10 cellular contexts compared by ENCODE assay signal in the genomic region with DNA sequence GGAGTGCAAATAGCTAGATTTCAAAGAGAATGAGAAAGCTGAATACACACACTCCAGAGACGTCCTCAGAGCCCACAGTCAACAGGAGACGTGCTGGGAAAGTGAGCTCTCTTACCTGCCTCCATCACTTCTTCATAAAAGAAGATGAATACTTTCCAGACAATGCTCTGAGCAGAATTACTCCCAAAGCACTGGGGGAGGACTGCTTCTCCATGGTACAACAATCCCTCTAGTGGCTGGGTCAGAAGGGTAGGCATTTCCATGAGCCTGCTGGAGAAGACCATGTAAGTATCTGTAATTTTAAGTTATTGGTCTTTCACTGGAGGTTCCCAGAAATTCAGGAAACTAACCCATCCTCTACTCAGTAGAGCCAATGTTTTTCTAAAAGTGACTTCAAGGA.
DNase-seq lines count a peak whose midpoint lies in the region; ATAC-seq and TF ChIP-seq lines count a peak whose summit lies in the region.
"Had no signal": no experiment of that assay in that cellular context is flagged by ENCODE, and none has a peak within 500 bp of the region (broad histone marks: within the 10 kb centered on the region; RNA-seq: fewer than 3 reads in every experiment).

No MANE protein-coding gene starts in this region.

- H3K4me3 ChIP-seq in MG63 = no peak overlapping the region
- H3K4me3 ChIP-seq in cardiac fibroblast (replicated peaks in 1 of 2; ENCODE audit: low read depth in 2 of 2, low read length in 2 of 2) = no peak overlapping the region
- H3K4me3 ChIP-seq in lower lobe of right lung = no peak overlapping the region

- peaks cover 6% of the 10 kb centered on the region; the same call in 1 of the 2 replicates for H3K9me3 ChIP-seq in MG63
- peaks cover 3% of the 10 kb centered on the region for H3K9me3 ChIP-seq in lower lobe of right lung

- H3K4me1 Mint-ChIP-seq in T-helper 2 cell treated with Interferon-gamma antibody and Interleukin-4, amounts not matched to agents 5 μg/mL and 100 μg/mL, for 36 hours (ENCODE audit: low read depth) = no peaks in the 10 kb centered on the region
- H3K4me1 Mint-ChIP-seq in activated T-cell treated with anti-CD3 and anti-CD28 coated beads, Interleukin-2, amount 50 U/mL, for 4 hours (ENCODE audit: low read depth) = no peaks in the 10 kb centered on the region

- DNase-seq in Daoy (ENCODE audit: low read depth) = peak; percentile 8
- DNase-seq in MG63 = peak; percentile 13
- peak; percentile 72 to 81 for DNase-seq in cardiac fibroblast (ENCODE audit: low read depth in 2 of 2)
- DNase-seq in lower lobe of right lung = no peak
- no peak for DNase-seq in T-helper 2 cell treated with Interferon-gamma antibody and Interleukin-4, amounts not matched to agents 5 μg/mL and 100 μg/mL, for 36 hours (ENCODE audit: low spot score)
- no peak for DNase-seq in T1000 (lab: John Stamatoyannopoulos, UW)
- DNase-seq in activated T-cell treated with anti-CD3 and anti-CD28 coated beads, Interleukin-2, amount 50 U/mL, for 4 hours = no peak
- DNase-seq: activated CD4-positive, alpha-beta T cell treated with anti-CD3 and anti-CD28 coated beads, Interleukin-2, amount 50 U/mL, for 48 hours; occipital lobe had no signal

- H3K27me3 ChIP-seq in MG63 (no peaks in the 10 kb centered on the region), lower lobe of right lung (ENCODE audit: low read depth) (no peaks in the 10 kb centered on the region)

- TF ChIP-seq CTCF in cardiac fibroblast (IDR thresholded peaks at IDR 0.05; ENCODE audit: low read depth, low read length) = peak; percentile 67
- TF ChIP-seq CTCF in lower lobe of right lung (IDR thresholded peaks at IDR 0.05) = peak; percentile 18

- H3K4me3 Mint-ChIP-seq in T-helper 2 cell treated with Interferon-gamma antibody and Interleukin-4, amounts not matched to agents 5 μg/mL and 100 μg/mL, for 36 hours = no peak overlapping the region
- H3K4me3 Mint-ChIP-seq in activated T-cell treated with anti-CD3 and anti-CD28 coated beads, Interleukin-2, amount 50 U/mL, for 4 hours = no peak overlapping the region

- ATAC-seq in lower lobe of right lung (no peak), GM21515 (IDR thresholded peaks at IDR 0.05; ENCODE audit: unreplicated experiment) (no peak)
- no peak for ATAC-seq in activated T-cell treated with anti-CD3 and anti-CD28 coated beads, Interleukin-2, amount 50 U/mL, for 4 hours

- intact Hi-C loops in lower lobe of right lung (cut with DNase I) = no loop called here

- H3K36me3 ChIP-seq in MG63 (no peaks in the 10 kb centered on the region), lower lobe of right lung (no peaks in the 10 kb centered on the region)

- H3K9me3 Mint-ChIP-seq in T-helper 2 cell treated with Interferon-gamma antibody and Interleukin-4, amounts not matched to agents 5 μg/mL and 100 μg/mL, for 36 hours = no peaks in the 10 kb centered on the region
- H3K9me3 Mint-ChIP-seq in activated T-cell treated with anti-CD3 and anti-CD28 coated beads, Interleukin-2, amount 50 U/mL, for 4 hours = peaks cover 4% of the 10 kb centered on the region

- H3K27ac Mint-ChIP-seq in T-helper 2 cell treated with Interferon-gamma antibody and Interleukin-4, amounts not matched to agents 5 μg/mL and 100 μg/mL, for 36 hours = no peak overlapping the region

- no peaks in the 10 kb centered on the region for H3K4me1 ChIP-seq in lower lobe of right lung

- peaks cover 3% of the 10 kb centered on the region for H3K27me3 Mint-ChIP-seq in T-helper 2 cell treated with Interferon-gamma antibody and Interleukin-4, amounts not matched to agents 5 μg/mL and 100 μg/mL, for 36 hours (ENCODE audit: low read depth)
- H3K27me3 Mint-ChIP-seq in activated T-cell treated with anti-CD3 and anti-CD28 coated beads, Interleukin-2, amount 50 U/mL, for 4 hours (ENCODE audit: low read depth) = peaks cover 6% of the 10 kb centered on the region

- H3K27ac ChIP-seq in lower lobe of right lung = no peak overlapping the region

- H3K36me3 Mint-ChIP-seq in T-helper 2 cell treated with Interferon-gamma antibody and Interleukin-4, amounts not matched to agents 5 μg/mL and 100 μg/mL, for 36 hours (ENCODE audit: low read depth) = no peaks in the 10 kb centered on the region
- no peaks in the 10 kb centered on the region for H3K36me3 Mint-ChIP-seq in activated T-cell treated with anti-CD3 and anti-CD28 coated beads, Interleukin-2, amount 50 U/mL, for 4 hours (ENCODE audit: insufficient read depth)

Comparison
In these comparisons a context has a peak if more than half of its experiments do, and no peak if none do; other contexts are left out.
1. DNase-seq: peak in Daoy (single experiment), MG63 (single experiment) and cardiac fibroblast (2 of 2); none in lower lobe of right lung (single experiment), T-helper 2 cell treated with Interferon-gamma antibody and Interleukin-4, amounts not matched to agents 5 μg/mL and 100 μg/mL, for 36 hours (single experiment), T1000 (single experiment) and activated T-cell treated with anti-CD3 and anti-CD28 coated beads, Interleukin-2, amount 50 U/mL, for 4 hours (single experiment).